In genomic region chr12:56375598-56376434, GRCh38 we compare ENCODE assay signal across 14 cellular contexts. TPM values are rescaled to one million over a fixed set of nuclear protein-coding genes. Genes with fewer than 3 reads are reported as not detected.
DNase-seq lines count a peak whose midpoint lies in the region; ATAC-seq and TF ChIP-seq lines count a peak whose summit lies in the region.
"Had no signal": no experiment of that assay in that cellular context is flagged by ENCODE, and none has a peak within 500 bp of the region (broad histone marks: within the 10 kb centered on the region; RNA-seq: fewer than 3 reads in every experiment).

No MANE protein-coding gene starts in this region.

- H3K36me3 Mint-ChIP-seq in naive B cell: no peaks in the 10 kb centered on the region
- no peaks in the 10 kb centered on the region for H3K36me3 Mint-ChIP-seq in activated T-helper 1 cell treated with anti-CD3 and anti-CD28 coated beads, Interleukin-12 subunit alpha, Interleukin-12 subunit beta, Interleukin-2, Interleukin-4 antibody, amounts not matched to agents 30 ng/mL and 10 ng/mL and 1 ng/mL, durations not matched to agents 14 hours and 24 hours and 36 hours (ENCODE audit: low read depth)

- H3K27me3 ChIP-seq in heart right ventricle (peaks cover 0 to under 1% (median 0%) of the 10 kb centered on the region in 7 donors), upper lobe of right lung (no peaks in the 10 kb centered on the region)

- H3K4me3 Mint-ChIP-seq in naive B cell: peak overlapping the region; percentile 60 to 90 (median 77)
- no peak overlapping the region for H3K4me3 Mint-ChIP-seq in activated T-helper 1 cell treated with anti-CD3 and anti-CD28 coated beads, Interleukin-12 subunit alpha, Interleukin-12 subunit beta, Interleukin-2, Interleukin-4 antibody, amounts not matched to agents 30 ng/mL and 10 ng/mL and 1 ng/mL, durations not matched to agents 14 hours and 24 hours and 36 hours

- H3K4me3 ChIP-seq in heart right ventricle (no peak overlapping the region), upper lobe of right lung (no peak overlapping the region)

- ATAC-seq in GM19025 (IDR thresholded peaks at IDR 0.05; ENCODE audit: low read depth, unreplicated experiment) (peak; percentile 62), HG02588 (IDR thresholded peaks at IDR 0.05; ENCODE audit: unreplicated experiment) (peak; percentile 73), HG03571 (IDR thresholded peaks at IDR 0.05; ENCODE audit: unreplicated experiment) (peak; percentile 69), naive B cell (ENCODE audit: low read depth in 2 of 2) (peak; percentile 92 to 94), heart right ventricle (no peak), upper lobe of right lung (no peak)

- 83 to 87% methylated on average over 11 of the region's 11 CpGs for WGBS in heart right ventricle, 2 donors

- peaks cover 0 to 10% (median 0%) of the 10 kb centered on the region in 9 donors for H3K4me1 ChIP-seq in heart right ventricle
- peaks cover 10% of the 10 kb centered on the region for H3K4me1 ChIP-seq in upper lobe of right lung

- H3K9me3 ChIP-seq in heart right ventricle (peaks cover 0 to 6% (median 0%) of the 10 kb centered on the region in 11 donors), upper lobe of right lung (no peaks in the 10 kb centered on the region)

- H3K27me3 Mint-ChIP-seq in naive B cell: no peaks in the 10 kb centered on the region
- H3K27me3 Mint-ChIP-seq in activated T-helper 1 cell treated with anti-CD3 and anti-CD28 coated beads, Interleukin-12 subunit alpha, Interleukin-12 subunit beta, Interleukin-2, Interleukin-4 antibody, amounts not matched to agents 30 ng/mL and 10 ng/mL and 1 ng/mL, durations not matched to agents 14 hours and 24 hours and 36 hours (ENCODE audit: insufficient read depth): peaks cover 12% of the 10 kb centered on the region

- H3K27ac ChIP-seq in heart right ventricle (no peak overlapping the region), upper lobe of right lung (no peak overlapping the region)
- H3K27ac ChIP-seq: KMS-11 had no signal

- H3K4me1 Mint-ChIP-seq in naive B cell: peaks cover 35 to 72% (median 46%) of the 10 kb centered on the region in 3 donors
- H3K4me1 Mint-ChIP-seq in activated T-helper 1 cell treated with anti-CD3 and anti-CD28 coated beads, Interleukin-12 subunit alpha, Interleukin-12 subunit beta, Interleukin-2, Interleukin-4 antibody, amounts not matched to agents 30 ng/mL and 10 ng/mL and 1 ng/mL, durations not matched to agents 14 hours and 24 hours and 36 hours (ENCODE audit: low read depth): no peaks in the 10 kb centered on the region

- peak overlapping the region; percentile 87 to 98 (median 96) for H3K27ac Mint-ChIP-seq in naive B cell
- H3K27ac Mint-ChIP-seq in activated T-helper 1 cell treated with anti-CD3 and anti-CD28 coated beads, Interleukin-12 subunit alpha, Interleukin-12 subunit beta, Interleukin-2, Interleukin-4 antibody, amounts not matched to agents 30 ng/mL and 10 ng/mL and 1 ng/mL, durations not matched to agents 14 hours and 24 hours and 36 hours: no peak overlapping the region

- TF ChIP-seq CTCF in heart right ventricle (IDR thresholded peaks at IDR 0.05) (no peak), upper lobe of right lung (IDR thresholded peaks at IDR 0.05) (no peak)

- no peaks in the 10 kb centered on the region for H3K36me3 ChIP-seq in heart right ventricle
- no peaks in the 10 kb centered on the region for H3K36me3 ChIP-seq in upper lobe of right lung

- intact Hi-C loops in activated T-helper 1 cell treated with anti-CD3 and anti-CD28 coated beads, Interleukin-12 subunit alpha, Interleukin-12 subunit beta, Interleukin-2, Interleukin-4 antibody, amounts not matched to agents 30 ng/mL and 10 ng/mL and 1 ng/mL, durations not matched to agents 14 hours and 24 hours and 36 hours (cut with micrococcal nuclease): no loop called here
- intact Hi-C loops in heart right ventricle (cut with DNase I): loop anchor here in 1 of 10 donors (10.0 kb wide), 1 partner anchor 69 kb away; the partner anchor contains the start of gene TIMELESS
- intact Hi-C loops in upper lobe of right lung (cut with DNase I): no loop called here

- peaks cover 0 to 9% (median 5%) of the 10 kb centered on the region in 7 donors for H3K9me3 Mint-ChIP-seq in naive B cell
- peaks cover 4% of the 10 kb centered on the region for H3K9me3 Mint-ChIP-seq in activated T-helper 1 cell treated with anti-CD3 and anti-CD28 coated beads, Interleukin-12 subunit alpha, Interleukin-12 subunit beta, Interleukin-2, Interleukin-4 antibody, amounts not matched to agents 30 ng/mL and 10 ng/mL and 1 ng/mL, durations not matched to agents 14 hours and 24 hours and 36 hours

- peak; percentile 78 for DNase-seq in naive B cell
- no peak for DNase-seq in activated T-helper 1 cell treated with anti-CD3 and anti-CD28 coated beads, Interleukin-12 subunit alpha, Interleukin-12 subunit beta, Interleukin-2, Interleukin-4 antibody, amounts not matched to agents 30 ng/mL and 10 ng/mL and 1 ng/mL, durations not matched to agents 14 hours and 24 hours and 36 hours (ENCODE audit: low spot score)
- DNase-seq in anterior cingulate cortex (lab: John Stamatoyannopoulos, UW): no peak
- no peak for DNase-seq in heart right ventricle
- DNase-seq in upper lobe of right lung: no peak
- DNase-seq: activated naive CD4-positive, alpha-beta T cell; NCI-H524 treated with DMSO at 0.1 percent for 48 hours; right cardiac atrium had no signal

RNA-seq across cellular contexts. Expression of gene APOF, which starts 13.2 kb away (rescaled TPM):
- polyA plus RNA-seq in naive B cell (ENCODE audit: low read depth in 6 of 6) (not detected), heart right ventricle (not detected)
- not detected in 2 replicates for total RNA-seq in activated T-helper 1 cell treated with anti-CD3 and anti-CD28 coated beads, Interleukin-12 subunit alpha, Interleukin-12 subunit beta, Interleukin-2, Interleukin-4 antibody, amounts not matched to agents 30 ng/mL and 10 ng/mL and 1 ng/mL, durations not matched to agents 14 hours and 24 hours and 36 hours
- total RNA-seq in heart right ventricle (not detected), upper lobe of right lung (not detected)
- total RNA-seq: glomerular endothelial cell, H1, right cardiac atrium had no signal
- polyA plus RNA-seq: H1, right cardiac atrium had no signal

RNA-seq across cellular contexts. Expression of gene STAT2, which starts 15.9 kb away (rescaled TPM):
- polyA plus RNA-seq in naive B cell (ENCODE audit: low read depth in 6 of 6): 100 to 1,000 TPM; 119 to 150 (median 131) TPM
- total RNA-seq in activated T-helper 1 cell treated with anti-CD3 and anti-CD28 coated beads, Interleukin-12 subunit alpha, Interleukin-12 subunit beta, Interleukin-2, Interleukin-4 antibody, amounts not matched to agents 30 ng/mL and 10 ng/mL and 1 ng/mL, durations not matched to agents 14 hours and 24 hours and 36 hours: 70.2 and 71.3 TPM in 2 replicates
- total RNA-seq in heart right ventricle: 100 to 1,000 TPM in 1 of 10 donors, 10 to 100 TPM in 9; 30.8 to 107 (median 38.7) TPM
- polyA plus RNA-seq in heart right ventricle: 10 to 100 TPM; 16.9 to 52.6 TPM
- total RNA-seq in upper lobe of right lung: 199 TPM

RNA-seq across cellular contexts. Expression of gene IL23A, which starts 37.1 kb away (rescaled TPM):
- polyA plus RNA-seq in naive B cell (ENCODE audit: low read depth in 6 of 6) (10 to 100 TPM in 4 of 6 donors, 1 to 10 TPM in 2; 8.0 to 15.6 (median 12.9) TPM), heart right ventricle (under 1 TPM in 1 of 2 donors, not detected in 1; 0.20 TPM)
- total RNA-seq in activated T-helper 1 cell treated with anti-CD3 and anti-CD28 coated beads, Interleukin-12 subunit alpha, Interleukin-12 subunit beta, Interleukin-2, Interleukin-4 antibody, amounts not matched to agents 30 ng/mL and 10 ng/mL and 1 ng/mL, durations not matched to agents 14 hours and 24 hours and 36 hours: 40.0 and 43.3 TPM in 2 replicates
- total RNA-seq in heart right ventricle (under 1 TPM in 5 of 10 donors, not detected in 5; 0.23 to 0.57 (median 0.44) TPM), upper lobe of right lung (0.81 TPM)
- total RNA-seq: glomerular endothelial cell, right cardiac atrium had no signal

RNA-seq across cellular contexts. Expression of gene PAN2, which starts 42.0 kb away (rescaled TPM):
- polyA plus RNA-seq in naive B cell (ENCODE audit: low read depth in 6 of 6): 10 to 100 TPM in 5 of 6 donors, 1 to 10 TPM in 1; 10.0 to 15.3 (median 13.6) TPM
- total RNA-seq in activated T-helper 1 cell treated with anti-CD3 and anti-CD28 coated beads, Interleukin-12 subunit alpha, Interleukin-12 subunit beta, Interleukin-2, Interleukin-4 antibody, amounts not matched to agents 30 ng/mL and 10 ng/mL and 1 ng/mL, durations not matched to agents 14 hours and 24 hours and 36 hours: 20.9 and 21.3 TPM in 2 replicates
- total RNA-seq in heart right ventricle: 10 to 100 TPM; 23.6 to 64.4 (median 38.1) TPM
- 10 to 100 TPM; 20.6 to 85.3 TPM for polyA plus RNA-seq in heart right ventricle
- total RNA-seq in upper lobe of right lung: 84.4 TPM

Comparison
In these comparisons a context has a peak if more than half of its experiments do, and no peak if none do; other contexts are left out.
1. ATAC-seq: peak in GM19025 (single experiment), HG02588 (single experiment), HG03571 (single experiment) and naive B cell (2 of 2); none in heart right ventricle (0 of 8) and upper lobe of right lung (single experiment).
2. RNA of gene IL23A, which starts 37.1 kb away (total RNA-seq): 40.0 to 43.3 TPM in activated T-helper 1 cell treated with anti-CD3 and anti-CD28 coated beads, Interleukin-12 subunit alpha, Interleukin-12 subunit beta, Interleukin-2, Interleukin-4 antibody, amounts not matched to agents 30 ng/mL and 10 ng/mL and 1 ng/mL, durations not matched to agents 14 hours and 24 hours and 36 hours; 0.81 TPM in upper lobe of right lung (single experiment) and 0.23 to 0.57 TPM in heart right ventricle; every median in the first group is over 10 times any median in the second.